ENCODE assay signal across 9 cellular contexts in the genomic region with DNA sequence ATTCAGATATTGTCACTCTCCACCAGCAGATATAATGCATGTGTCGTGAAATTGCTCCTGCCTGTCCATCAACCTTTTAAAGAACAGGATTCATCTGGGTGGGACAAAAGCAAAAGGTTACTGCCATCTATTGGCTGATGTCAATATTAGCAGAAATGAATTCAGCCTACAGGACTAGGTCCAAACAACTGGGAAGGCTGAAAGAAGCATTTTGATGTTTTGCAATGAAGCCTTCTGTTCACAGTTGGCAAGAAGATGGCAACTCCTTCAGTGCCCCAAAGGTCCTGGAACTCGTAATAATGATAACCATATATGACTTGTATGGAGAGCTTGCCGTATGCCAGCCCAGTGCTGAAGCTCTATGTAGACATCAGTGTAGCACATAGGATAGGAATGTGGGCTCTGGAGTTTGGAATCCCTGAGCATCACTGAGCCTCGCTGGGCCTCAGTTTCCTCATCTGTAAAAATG. TPM values are rescaled to one million over a fixed set of nuclear protein-coding genes. Genes with fewer than 3 reads are reported as not detected.
DNase-seq lines count a peak whose midpoint lies in the region; ATAC-seq and TF ChIP-seq lines count a peak whose summit lies in the region.
"Had no signal": no experiment of that assay in that cellular context is flagged by ENCODE, and none has a peak within 500 bp of the region (broad histone marks: within the 10 kb centered on the region; RNA-seq: fewer than 3 reads in every experiment).

No MANE protein-coding gene starts in this region.

- H2AFZ ChIP-seq in OCI-LY1 (ENCODE audit: low read length), result no peak overlapping the region

- no peaks in the 10 kb centered on the region for H3K9me2 ChIP-seq in OCI-LY1 (ENCODE audit: low read depth, low read length)

- H3K4me3 ChIP-seq in A673 (ENCODE audit: low read depth, low read length, poor library complexity, severe bottlenecking), result no peak overlapping the region
- H3K4me3 ChIP-seq in OCI-LY1 (ENCODE audit: low read depth, low read length, poor library complexity, severe bottlenecking), result no peak overlapping the region
- H3K4me3 ChIP-seq in choroid plexus epithelial cell (ENCODE audit: low read depth, low read length), result no peak overlapping the region

- H3K36me3 ChIP-seq in A673 (ENCODE audit: insufficient read depth, low read length, poor library complexity, severe bottlenecking) (no peaks in the 10 kb centered on the region), OCI-LY1 (ENCODE audit: insufficient read depth, low read length) (no peaks in the 10 kb centered on the region)

- H3K27ac ChIP-seq in A673 (ENCODE audit: low read depth, low read length, poor library complexity, severe bottlenecking) (no peak overlapping the region), OCI-LY1 (ENCODE audit: low read depth, low read length, poor library complexity, severe bottlenecking) (no peak overlapping the region)
- H3K27ac ChIP-seq: epithelial cell of prostate had no signal

- H3K27me3 ChIP-seq in A673 (replicated peaks; ENCODE audit: insufficient read depth, low read depth, low read length, poor library complexity) (no peaks in the 10 kb centered on the region), OCI-LY1 (ENCODE audit: insufficient read depth, low read length) (peaks cover 6% of the 10 kb centered on the region; the same call in 1 of the 2 replicates)

- no peaks in the 10 kb centered on the region for H3K9me3 ChIP-seq in A673 (ENCODE audit: low read depth, low read length, poor library complexity, severe bottlenecking)
- no peaks in the 10 kb centered on the region for H3K9me3 ChIP-seq in OCI-LY1 (ENCODE audit: low read length)

- H3K4me1 ChIP-seq in A673 (ENCODE audit: insufficient read depth, low read length, poor library complexity, severe bottlenecking) (peaks cover 33% of the 10 kb centered on the region), OCI-LY1 (ENCODE audit: insufficient read depth, low read length, severe bottlenecking) (peaks cover 25% of the 10 kb centered on the region)

- no peaks in the 10 kb centered on the region for H4K20me1 ChIP-seq in OCI-LY1 (ENCODE audit: insufficient read depth, low read length)

- H3F3A ChIP-seq in OCI-LY1 (ENCODE audit: insufficient read depth, low read length), result no peaks in the 10 kb centered on the region

- CTCF ChIA-PET in A673 (lab: Charles Lee), result interaction anchor here (0.6 kb wide), 1 partner anchor 40 kb away, joined by 3 read pairs; no protein-coding TSS in a partner anchor

- no TSS peak for BruUV-seq in A673 (replicated peaks; lab: Mats Ljungman, UMichigan)

- TF ChIP-seq CTCF in A673 (conservative IDR thresholded peaks at IDR 0.05; ENCODE audit: low read depth, low read length), result peak; percentile 76
- peak; percentile 62 for TF ChIP-seq CTCF in GM12874 (IDR thresholded peaks at IDR 0.05; ENCODE audit: insufficient read depth, low read depth, low read length)
- peak; percentile 77 for TF ChIP-seq CTCF in OCI-LY1 (IDR thresholded peaks at IDR 0.05; ENCODE audit: low read length)
- TF ChIP-seq CTCF in choroid plexus epithelial cell (conservative IDR thresholded peaks at IDR 0.05; ENCODE audit: low read depth, low read length), result peak; percentile 71

- H3K79me2 ChIP-seq in OCI-LY1 (ENCODE audit: insufficient read depth, low read length), result no peaks in the 10 kb centered on the region

- intact Hi-C loops in A673 (cut with micrococcal nuclease; ENCODE audit: unreplicated experiment), result loop anchor here (5.0 kb wide), 3 partner anchors 101 to 486 kb away; no protein-coding TSS in a partner anchor

- DNase-seq in A673 (ENCODE audit: low spot score) (peak; percentile 84), choroid plexus epithelial cell (ENCODE audit: low read depth) (peak; percentile 67), medulla oblongata (ENCODE audit: extremely low spot score) (peak; percentile 82), amniotic stem cell (lab: John Stamatoyannopoulos, UW) (no peak)

- H3K4me2 ChIP-seq in OCI-LY1 (ENCODE audit: low read length), result no peak overlapping the region

- POLR2A ChIA-PET in A673 (lab: Charles Lee; ENCODE audit: low non-redundant PET), result interaction anchor here (0.5 kb wide), 1 partner anchor 452 kb away, joined by 4 read pairs; no protein-coding TSS in a partner anchor

- ATAC-seq in HG03354 (IDR thresholded peaks at IDR 0.05; ENCODE audit: poor library complexity, severe bottlenecking, unreplicated experiment), result peak; percentile 45
- no peak for ATAC-seq in GM19397 (IDR thresholded peaks at IDR 0.05; ENCODE audit: unreplicated experiment)

- no peak overlapping the region for H3K9ac ChIP-seq in OCI-LY1 (ENCODE audit: low read length)

RNA-seq across cellular contexts. Expression of gene BCAS1, which starts 7.5 kb away (rescaled TPM):
- total RNA-seq in A673 (2021), result 1.4 and 2.6 TPM in 2 replicates
